8 cellular contexts compared by ENCODE assay signal in the genomic region with DNA sequence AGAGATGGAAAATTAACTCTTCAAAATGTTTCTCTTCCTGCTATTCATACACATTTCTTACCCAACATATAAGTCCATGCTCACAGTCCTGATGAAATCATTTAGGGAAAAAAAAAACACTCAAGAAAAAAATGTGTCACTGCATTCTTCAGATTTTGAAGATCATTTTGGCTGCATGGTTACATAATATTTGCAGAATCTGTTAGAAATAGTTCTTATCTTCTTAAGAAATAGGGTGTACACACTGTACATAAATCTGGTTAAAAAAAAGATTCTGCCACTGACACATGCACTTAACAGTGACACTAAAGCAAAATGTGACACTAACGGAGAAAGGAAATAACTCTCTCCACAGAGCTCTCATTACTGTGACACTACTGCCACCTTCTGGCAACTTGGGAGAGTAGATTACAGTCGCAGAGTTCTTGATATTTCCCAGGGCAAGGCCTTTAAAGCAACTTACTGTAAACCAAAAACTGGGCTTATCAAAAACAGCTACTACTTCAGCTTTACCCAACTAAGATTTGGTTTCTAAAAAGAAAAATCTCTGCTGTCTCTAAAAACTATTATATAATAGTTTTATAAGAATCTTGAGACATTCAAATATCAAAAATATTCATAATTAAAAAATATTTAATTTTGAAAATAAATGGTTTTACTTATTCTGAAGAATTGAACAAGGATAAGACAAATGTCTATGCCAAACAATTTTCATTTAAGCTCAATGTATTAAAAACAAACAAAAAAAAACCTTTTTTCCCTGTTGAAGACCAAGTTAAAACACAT.
DNase-seq lines count a peak whose midpoint lies in the region; ATAC-seq and TF ChIP-seq lines count a peak whose summit lies in the region.

No MANE protein-coding gene starts in this region.

- H3K4me2 ChIP-seq in mammary epithelial cell (ENCODE audit: insufficient read depth, low read depth, low read length) = no peak overlapping the region

- H3K4me1 ChIP-seq in mammary epithelial cell (ENCODE audit: insufficient read depth, low read length) = peaks cover 5% of the 10 kb centered on the region

- dilution Hi-C loops in mammary epithelial cell (cut with HindIII; ENCODE audit: low sequenced_read_pairs) = no loop called here

- BruUV-seq in mammary epithelial cell (replicated peaks; lab: Mats Ljungman, UMichigan) = no TSS peak

- H4K20me1 ChIP-seq in mammary epithelial cell (ENCODE audit: insufficient read depth, low read length) = no peaks in the 10 kb centered on the region

- peaks cover 3% of the 10 kb centered on the region for H3K36me3 ChIP-seq in mammary epithelial cell (ENCODE audit: insufficient read depth, low read length)
- H3K36me3 ChIP-seq in kidney epithelial cell (ENCODE audit: control insufficient read depth, insufficient read depth, low read length) = no peaks in the 10 kb centered on the region

- no peak overlapping the region for H3K4me3 ChIP-seq in mammary epithelial cell (replicated peaks in 1 of 3; ENCODE audit: insufficient read depth in 1 of 3, low read depth in 2 of 3, low read length in 3 of 3)
- no peak overlapping the region for H3K4me3 ChIP-seq in kidney epithelial cell (ENCODE audit: low read depth, low read length)

- TF ChIP-seq CTCF in mammary epithelial cell (conservative IDR thresholded peaks at IDR 0.05 in 1 of 2, IDR thresholded peaks at IDR 0.05 in 1 of 2; ENCODE audit: extremely low read depth in 1 of 2, insufficient read depth in 1 of 2, low read depth in 1 of 2, low read length in 2 of 2) (peak; percentile 80 to 83), kidney epithelial cell (IDR thresholded peaks at IDR 0.05; ENCODE audit: insufficient read depth, low read length, poor library complexity, severe bottlenecking) (peak; percentile 79)

- peak; percentile 88 for DNase-seq in Ammon's horn (ENCODE audit: low spot score)
- DNase-seq in NCI-H2081 (lab: John Stamatoyannopoulos, UW) = peak; percentile 83 to 87
- DNase-seq in T-helper 9 cell = peak; percentile 38
- peak; percentile 66 for DNase-seq in mammary epithelial cell
- DNase-seq in kidney epithelial cell (ENCODE audit: low read depth) = peak; percentile 45
- DNase-seq in stimulated activated CD4-positive, alpha-beta T cell treated with anti-CD3 and anti-CD28 coated beads, Interleukin-4, amount 100 ng/mL, for 4 hours = peak; percentile 21 to 56

- in situ Hi-C loops in mammary epithelial cell (cut with MboI; ENCODE audit: low sequenced_read_pairs in 2 of 2) = loop anchor here (10.0 to 25.0 kb wide), 2 partner anchors 101 to 103 kb away; no protein-coding TSS in a partner anchor

- WGBS in mammary epithelial cell (ENCODE audit: low coverage, missing lambda C conversion rate) = 0% methylated on average over 1 of the region's 2 CpGs

- intact Hi-C loops in mammary epithelial cell (cut with micrococcal nuclease) = loop anchor here (1.0 to 2.0 kb wide), 3 partner anchors 26 to 143 kb away; a partner anchor contains a TSS

- ATAC-seq in GM18861 (IDR thresholded peaks at IDR 0.05; ENCODE audit: unreplicated experiment) (peak; percentile 93), HG03095 (IDR thresholded peaks at IDR 0.05; ENCODE audit: unreplicated experiment) (peak; percentile 90)

- CTCF ChIA-PET in mammary epithelial cell (lab: Charles Lee; ENCODE audit: low non-redundant PET) = interaction anchor here (0.7 to 1.3 kb wide), 2 partner anchors 45 to 96 kb away, joined by 4 to 6 read pairs; no protein-coding TSS in a partner anchor

- no peak overlapping the region for H3K27ac ChIP-seq in mammary epithelial cell (ENCODE audit: insufficient read depth, low read depth, low read length)

- no peak overlapping the region for H2AFZ ChIP-seq in mammary epithelial cell (ENCODE audit: low read depth, low read length)

- H3K9ac ChIP-seq in mammary epithelial cell (ENCODE audit: insufficient read depth, low read length) = no peak overlapping the region

- H3K9me3 ChIP-seq in mammary epithelial cell (replicated peaks; ENCODE audit: insufficient read depth, low read length) = no peaks in the 10 kb centered on the region

- H3K27me3 ChIP-seq in mammary epithelial cell (ENCODE audit: insufficient read depth, low read length) = no peaks in the 10 kb centered on the region
- H3K27me3 ChIP-seq in kidney epithelial cell (ENCODE audit: control insufficient read depth, insufficient read depth, low read length) = no peaks in the 10 kb centered on the region

- peaks cover 7% of the 10 kb centered on the region for H3K79me2 ChIP-seq in mammary epithelial cell (ENCODE audit: insufficient read depth, low read length)

Comparison
In these comparisons a context has a peak if more than half of its experiments do, and no peak if none do; other contexts are left out.
1. DNase-seq: peak in every context shown above with its lines; median percentile 88 in Ammon's horn; 85 in NCI-H2081; 66 in mammary epithelial cell; 45 in kidney epithelial cell; 38 in stimulated activated CD4-positive, alpha-beta T cell treated with anti-CD3 and anti-CD28 coated beads, Interleukin-4, amount 100 ng/mL, for 4 hours; 38 in T-helper 9 cell.